ENCODE assay signal across 34 cellular contexts in genomic region chr2:114527330-114527983, GRCh38.
"Had no signal": no experiment of that assay in that cellular context is flagged by ENCODE, and none has a peak within 500 bp of the region (broad histone marks: within the 10 kb centered on the region; RNA-seq: fewer than 3 reads in every experiment).

No MANE protein-coding gene starts in this region.

- H3K9me3 ChIP-seq: body of pancreas, esophagus muscularis mucosa, gastrocnemius medialis had no signal

- H3K4me1 Mint-ChIP-seq: activated B cell treated with CpG ODN at 0.5 μM for 24 hours; activated T-helper 17 cell treated with anti-CD3 and anti-CD28 coated beads, Interleukin-2, amount 50 U/mL, for 72 hours; T-helper 17 cell had no signal

- H3K27ac Mint-ChIP-seq: activated B cell treated with CpG ODN at 0.5 μM for 24 hours; activated CD8-positive, alpha-beta T cell treated with anti-CD3 and anti-CD28 coated beads for 36 hours; activated naive CD8-positive, alpha-beta T cell; activated T-helper 17 cell treated with anti-CD3 and anti-CD28 coated beads, Interleukin-2, amount 50 U/mL, for 72 hours; dendritic cell treated with granulocyte-macrophage colony-stimulating factor and Interleukin-4, amounts not matched to agents 40 ng/mL and 50 ng/mL, for 4 days; effector memory CD8-positive, alpha-beta T cell; T-helper 17 cell; T-helper 2 cell treated with Interferon-gamma antibody and Interleukin-4, amounts not matched to agents 5 μg/mL and 100 μg/mL, for 36 hours had no signal

- ATAC-seq: activated CD4-positive, CD25-positive, alpha-beta regulatory T cell treated with anti-CD3 and anti-CD28 coated beads, Interleukin-2, amount 50 U/mL, for 24 hours; activated CD8-positive, alpha-beta T cell treated with anti-CD3 and anti-CD28 coated beads for 36 hours; activated T-cell treated with anti-CD3 and anti-CD28 coated beads, Interleukin-2, amount 50 U/mL, for 4 hours; activated T-helper 17 cell treated with anti-CD3 and anti-CD28 coated beads, Interleukin-2, amount 50 U/mL, for 72 hours; body of pancreas; effector memory CD8-positive, alpha-beta T cell; foreskin keratinocyte; gastrocnemius medialis; heart left ventricle; T-helper 17 cell had no signal

- H3K4me3 Mint-ChIP-seq: activated B cell treated with CpG ODN at 0.5 μM for 24 hours; activated CD8-positive, alpha-beta T cell treated with anti-CD3 and anti-CD28 coated beads for 36 hours; activated naive CD8-positive, alpha-beta T cell; activated T-cell treated with anti-CD3 and anti-CD28 coated beads, Interleukin-2, amount 50 U/mL, for 4 hours; activated T-helper 17 cell treated with anti-CD3 and anti-CD28 coated beads, Interleukin-2, amount 50 U/mL, for 72 hours; dendritic cell treated with granulocyte-macrophage colony-stimulating factor and Interleukin-4, amounts not matched to agents 40 ng/mL and 50 ng/mL, for 4 days; effector memory CD8-positive, alpha-beta T cell; T-helper 17 cell; T-helper 2 cell treated with Interferon-gamma antibody and Interleukin-4, amounts not matched to agents 5 μg/mL and 100 μg/mL, for 36 hours had no signal

- H3K4me3 ChIP-seq: body of pancreas, coronary artery, dorsolateral prefrontal cortex, esophagus muscularis mucosa, gastrocnemius medialis, heart left ventricle had no signal

- H3K27ac ChIP-seq: body of pancreas, coronary artery, dorsolateral prefrontal cortex, esophagus muscularis mucosa, foreskin keratinocyte, gastrocnemius medialis, heart left ventricle, WERI-Rb-1 had no signal

- H3K4me1 ChIP-seq: body of pancreas, esophagus muscularis mucosa, foreskin keratinocyte, gastrocnemius medialis, heart left ventricle had no signal

- H3K36me3 ChIP-seq: esophagus muscularis mucosa, gastrocnemius medialis, heart left ventricle, WERI-Rb-1 had no signal

- H3K27me3 Mint-ChIP-seq: activated B cell treated with CpG ODN at 0.5 μM for 24 hours; dendritic cell treated with granulocyte-macrophage colony-stimulating factor and Interleukin-4, amounts not matched to agents 40 ng/mL and 50 ng/mL, for 4 days; effector memory CD8-positive, alpha-beta T cell had no signal

- H3K9me3 Mint-ChIP-seq: activated B cell treated with CpG ODN at 0.5 μM for 24 hours; activated CD8-positive, alpha-beta T cell treated with anti-CD3 and anti-CD28 coated beads for 36 hours; activated T-cell treated with anti-CD3 and anti-CD28 coated beads, Interleukin-2, amount 50 U/mL, for 4 hours; activated T-helper 17 cell treated with anti-CD3 and anti-CD28 coated beads, Interleukin-2, amount 50 U/mL, for 72 hours; T-helper 2 cell treated with Interferon-gamma antibody and Interleukin-4, amounts not matched to agents 5 μg/mL and 100 μg/mL, for 36 hours had no signal

- DNase-seq: activated B cell treated with CpG ODN at 0.5 μM for 24 hours; activated CD4-positive, alpha-beta T cell treated with anti-CD3 and anti-CD28 coated beads for 48 hours; activated CD4-positive, alpha-beta T cell treated with anti-CD3 and anti-CD28 coated beads, Interleukin-2, amount 50 U/mL, for 1 hour; activated CD4-positive, alpha-beta T cell treated with anti-CD3 and anti-CD28 coated beads, Interleukin-2, amount 50 U/mL, for 48 hours; activated CD8-positive, alpha-beta memory T cell treated with anti-CD3 and anti-CD28 coated beads for 24 hours; activated CD8-positive, alpha-beta T cell treated with anti-CD3 and anti-CD28 coated beads for 36 hours; activated effector memory CD4-positive, alpha-beta T cell treated with Interleukin-2 at 50 U/mL for 16 hours; activated gamma-delta T cell treated with Interleukin-2 at 50 U/mL for 16 hours; activated naive CD4-positive, alpha-beta T cell treated with anti-CD3 and anti-CD28 coated beads, Interleukin-2, amount 50 U/mL, for 16 hours; activated naive CD4-positive, alpha-beta T cell treated with Interleukin-2 at 50 U/mL for 16 hours; activated T-cell treated with anti-CD3 and anti-CD28 coated beads, Interleukin-2, amount 50 U/mL, for 4 hours; amygdala; aorta; body of pancreas; caudate nucleus; dorsolateral prefrontal cortex; effector CD4-positive, alpha-beta T cell; effector memory CD8-positive, alpha-beta T cell; erythroblast; foreskin keratinocyte; gastrocnemius medialis; glutamatergic neuron; heart left ventricle; T-helper 1 cell; T-helper 17 cell; T1000; WERI-Rb-1 had no signal

- H3K27me3 ChIP-seq: body of pancreas, dorsolateral prefrontal cortex, esophagus muscularis mucosa, foreskin keratinocyte, gastrocnemius medialis, heart left ventricle had no signal

- H3K36me3 Mint-ChIP-seq: activated naive CD8-positive, alpha-beta T cell had no signal
